ENCODE assay signal across 10 cellular contexts in genomic region chr12:116598341-116599284, GRCh38. TPM values are rescaled to one million over a fixed set of nuclear protein-coding genes. Genes with fewer than 3 reads are reported as not detected.
DNase-seq lines count a peak whose midpoint lies in the region; TF ChIP-seq lines count a peak whose summit lies in the region.
"Had no signal": no experiment of that assay in that cellular context is flagged by ENCODE, and none has a peak within 500 bp of the region (broad histone marks: within the 10 kb centered on the region; RNA-seq: fewer than 3 reads in every experiment).

No MANE protein-coding gene starts in this region.

- peaks cover 26 to 28% of the 10 kb centered on the region in 2 experiments for H3K4me1 ChIP-seq in trophoblast cell (ENCODE audit: control insufficient read depth in 1 of 2, insufficient read depth in 2 of 2, low read length in 2 of 2)

- H3K36me3 ChIP-seq in trophoblast cell (ENCODE audit: control insufficient read depth in 1 of 2, insufficient read depth in 2 of 2, low read length in 2 of 2), result no peaks in the 10 kb centered on the region

- no peak overlapping the region for H4K12ac ChIP-seq in trophoblast cell (ENCODE audit: low read depth, low read length)

- H3K4me2 ChIP-seq in trophoblast cell (ENCODE audit: low read length), result no peak overlapping the region
- H3K4me2 ChIP-seq: PC-9 had no signal

- no peaks in the 10 kb centered on the region for H3K79me2 ChIP-seq in trophoblast cell (ENCODE audit: control insufficient read depth, insufficient read depth, low read length, poor library complexity)

- H3K79me1 ChIP-seq in trophoblast cell (ENCODE audit: low read length), result peaks cover 20% of the 10 kb centered on the region

- no CpG with 5 or more reads among the region's 22 CpGs for WGBS in trophoblast cell (ENCODE audit: extremely low coverage, insufficient coverage, insufficient read length)

- peak overlapping the region; percentile 24 for H2BK5ac ChIP-seq in trophoblast cell (ENCODE audit: low read depth, low read length, poor library complexity)

- H2BK120ac ChIP-seq in trophoblast cell (ENCODE audit: insufficient read depth, low read length, poor library complexity), result peak overlapping the region; percentile 1

- no peaks in the 10 kb centered on the region for H3K9me3 ChIP-seq in trophoblast cell (ENCODE audit: insufficient read depth, low read depth, low read length)

- H3K27ac ChIP-seq in RWPE1, result peak overlapping the region; percentile 43; the same call in 1 of the 2 replicates
- H3K27ac ChIP-seq in trophoblast cell (ENCODE audit: low read depth, low read length), result peak overlapping the region; percentile 30
- H3K27ac ChIP-seq: PC-9 had no signal

- no peaks in the 10 kb centered on the region for H3K27me3 ChIP-seq in trophoblast cell (ENCODE audit: insufficient read depth, low read length)

- no peak overlapping the region for H3K23ac ChIP-seq in trophoblast cell (ENCODE audit: low read length)

- no peak overlapping the region for H3K4ac ChIP-seq in trophoblast cell (ENCODE audit: low read depth, low read length)

- TF ChIP-seq CTCF in RWPE1 (conservative IDR thresholded peaks at IDR 0.05; ENCODE audit: low read depth) (no peak), foreskin fibroblast (IDR thresholded peaks at IDR 0.05; ENCODE audit: low read depth, low read length) (no peak)

- POLR2A ChIA-PET in RWPE1 (lab: Yijun Ruan, JAX; ENCODE audit: low non-redundant PET), result no interaction called here

- H3K14ac ChIP-seq in trophoblast cell (ENCODE audit: low read length), result peak overlapping the region; percentile 44

- H3K4me3 ChIP-seq in foreskin fibroblast (ENCODE audit: low read depth in 1 of 2, low read length in 2 of 2), result peak overlapping the region; percentile 36 to 38
- no peak overlapping the region for H3K4me3 ChIP-seq in trophoblast cell (ENCODE audit: low read depth, low read length)
- H3K4me3 ChIP-seq: PC-9 had no signal

- DNase-seq in AG20443 (ENCODE audit: low spot score) (peak; percentile 54), RWPE1 (ENCODE audit: low spot score) (no peak), foreskin fibroblast (peak in 1 of 2 donors; percentile 65), trophoblast cell (peak; percentile 84 to 89), GDM1 (lab: John Stamatoyannopoulos, UW) (no peak), CD1c-positive myeloid dendritic cell (ENCODE audit: extremely low spot score) (no peak), NCI-H2196 (lab: John Stamatoyannopoulos, UW; ENCODE audit: unreplicated experiment) (no peak)
- DNase-seq in activated CD4-positive, alpha-beta T cell treated with anti-CD3 and anti-CD28 coated beads, Interleukin-2, amount 50 U/mL, for 1 hour, result no peak
- DNase-seq: cortex of kidney had no signal

- H4K8ac ChIP-seq in trophoblast cell (ENCODE audit: low read depth, low read length), result peak overlapping the region; percentile 30

- H2AK5ac ChIP-seq in trophoblast cell (ENCODE audit: low read length), result no peak overlapping the region

- H2BK12ac ChIP-seq in trophoblast cell (ENCODE audit: low read length), result peak overlapping the region; percentile 62

- no peak overlapping the region for H2AFZ ChIP-seq in trophoblast cell (ENCODE audit: insufficient read depth, low read length, poor library complexity)
- H2AFZ ChIP-seq: PC-9 had no signal

- peak overlapping the region; percentile 40 for H4K91ac ChIP-seq in trophoblast cell (ENCODE audit: low read depth, low read length)

- CTCF ChIA-PET in RWPE1 (lab: Yijun Ruan, JAX), result interaction anchor here (0.7 kb wide), 1 partner anchor 580 kb away, joined by 6 read pairs; no protein-coding TSS in a partner anchor

- H3K18ac ChIP-seq in trophoblast cell (ENCODE audit: low read length), result no peak overlapping the region

- no peak overlapping the region for H3K9ac ChIP-seq in trophoblast cell (ENCODE audit: low read length)

RNA-seq across cellular contexts. Expression of gene MAP1LC3B2, which starts 39.4 kb away (rescaled TPM):
- polyA plus RNA-seq in trophoblast cell (2013), result 0.28 and 0.31 TPM in 2 replicates

Comparison
In these comparisons a context has a peak if more than half of its experiments do, and no peak if none do; other contexts are left out.
1. DNase-seq: peak in AG20443 (single experiment) and trophoblast cell (2 of 2); none in RWPE1 (single experiment), GDM1 (single experiment), CD1c-positive myeloid dendritic cell (single experiment), NCI-H2196 (single experiment) and activated CD4-positive, alpha-beta T cell treated with anti-CD3 and anti-CD28 coated beads, Interleukin-2, amount 50 U/mL, for 1 hour (single experiment).